Comparison of ENCODE assay signal across 21 cellular contexts in genomic region chr14:60861545-60862147, GRCh38.
DNase-seq lines count a peak whose midpoint lies in the region; ATAC-seq, FAIRE-seq and TF ChIP-seq lines count a peak whose summit lies in the region.
"Had no signal": no experiment of that assay in that cellular context is flagged by ENCODE, and none has a peak within 500 bp of the region (broad histone marks: within the 10 kb centered on the region; RNA-seq: fewer than 3 reads in every experiment).

No MANE protein-coding gene starts in this region.

- no peaks in the 10 kb centered on the region for H3K79me2 ChIP-seq in hepatocyte

- peaks cover 0 to 33% (median 11%) of the 10 kb centered on the region in 9 donors for H3K4me1 ChIP-seq in heart right ventricle
- H3K4me1 ChIP-seq in hepatocyte (ENCODE audit: insufficient read depth), result peaks cover 18% of the 10 kb centered on the region
- H3K4me1 ChIP-seq: colonic mucosa, neural progenitor cell had no signal

- no peaks in the 10 kb centered on the region for H4K20me1 ChIP-seq in hepatocyte (ENCODE audit: insufficient read depth, poor library complexity, severe bottlenecking)

- H2AFZ ChIP-seq in hepatocyte, result no peak overlapping the region
- H2AFZ ChIP-seq: neural progenitor cell had no signal

- H3K4me3 ChIP-seq in heart right ventricle (no peak overlapping the region), hepatocyte (no peak overlapping the region)
- H3K4me3 ChIP-seq: colonic mucosa, neural progenitor cell had no signal

- H3K36me3 Mint-ChIP-seq in osteocyte (ENCODE audit: unreplicated experiment), result peaks cover 18% of the 10 kb centered on the region
- peaks cover 26% of the 10 kb centered on the region for H3K36me3 Mint-ChIP-seq in activated T-cell treated with anti-CD3 and anti-CD28 coated beads, Interleukin-2, amount 50 U/mL, for 24 hours (ENCODE audit: low read depth)

- intact Hi-C loops in left cardiac atrium (cut with DNase I) (no loop called here), heart right ventricle (cut with DNase I) (loop anchor here in 2 of 10 donors (5.0 to 10.0 kb wide), 2 partner anchors 93 to 121 kb away; partner anchors contain the start of genes SLC38A6 (in 1 of the 2) and TRMT5 (in 1 of the 2))

- H3K36me3 ChIP-seq in heart right ventricle (peaks cover 0 to 2% (median 0%) of the 10 kb centered on the region in 9 donors), hepatocyte (replicated peaks; ENCODE audit: insufficient read depth, low read depth) (no peaks in the 10 kb centered on the region)
- H3K36me3 ChIP-seq: colonic mucosa, neural progenitor cell had no signal

- H3K9me2 ChIP-seq in hepatocyte (replicated peaks; ENCODE audit: insufficient read depth), result no peaks in the 10 kb centered on the region

- no peaks in the 10 kb centered on the region for H3K27me3 Mint-ChIP-seq in osteocyte (ENCODE audit: unreplicated experiment)
- H3K27me3 Mint-ChIP-seq in activated T-cell treated with anti-CD3 and anti-CD28 coated beads, Interleukin-2, amount 50 U/mL, for 24 hours, result no peaks in the 10 kb centered on the region
- H3K27me3 Mint-ChIP-seq: activated naive CD8-positive, alpha-beta T cell; IgD-negative memory B cell had no signal

- FAIRE-seq in urothelium cell line (lab: Jason Lieb, UNC), result no peak

- peaks cover 21% of the 10 kb centered on the region for H3K4me1 Mint-ChIP-seq in osteocyte (ENCODE audit: unreplicated experiment)
- peaks cover 16% of the 10 kb centered on the region for H3K4me1 Mint-ChIP-seq in activated T-cell treated with anti-CD3 and anti-CD28 coated beads, Interleukin-2, amount 50 U/mL, for 24 hours (ENCODE audit: low read depth)

- WGBS in heart right ventricle, 2 donors, result 71 to 74% methylated on average over 3 of the region's 3 CpGs
- 52% methylated on average over 3 of the region's 3 CpGs for WGBS in hepatocyte (ENCODE audit: low lambda C conversion rate, missing lambda C conversion rate)

- H3K27me3 ChIP-seq in heart right ventricle (no peaks in the 10 kb centered on the region), hepatocyte (no peaks in the 10 kb centered on the region)
- H3K27me3 ChIP-seq: colonic mucosa, neural progenitor cell had no signal

- peak overlapping the region; percentile 29 for H3K27ac Mint-ChIP-seq in osteocyte (ENCODE audit: unreplicated experiment)
- H3K27ac Mint-ChIP-seq in activated T-cell treated with anti-CD3 and anti-CD28 coated beads, Interleukin-2, amount 50 U/mL, for 24 hours, result no peak overlapping the region
- H3K27ac Mint-ChIP-seq: activated naive CD8-positive, alpha-beta T cell; activated T-helper 1 cell treated with anti-CD3 and anti-CD28 coated beads, Interleukin-12 subunit alpha, Interleukin-12 subunit beta, Interleukin-2, Interleukin-4 antibody, amounts not matched to agents 30 ng/mL and 10 ng/mL and 1 ng/mL, durations not matched to agents 14 hours and 24 hours and 36 hours; IgD-negative memory B cell; neural progenitor cell had no signal

- TF ChIP-seq CTCF in heart right ventricle (IDR thresholded peaks at IDR 0.05), result no peak
- TF ChIP-seq CTCF in hepatocyte (IDR thresholded peaks at IDR 0.05; ENCODE audit: poor library complexity), result no peak
- TF ChIP-seq CTCF in osteocyte (IDR thresholded peaks at IDR 0.05), result no peak

- H3K9me3 ChIP-seq in heart right ventricle (peaks cover 0 to 12% (median 5%) of the 10 kb centered on the region in 11 donors), hepatocyte (ENCODE audit: low read depth) (no peaks in the 10 kb centered on the region)
- H3K9me3 ChIP-seq: colonic mucosa had no signal

- peaks cover 5% of the 10 kb centered on the region for H3K9me3 Mint-ChIP-seq in osteocyte (ENCODE audit: unreplicated experiment)
- H3K9me3 Mint-ChIP-seq in activated T-cell treated with anti-CD3 and anti-CD28 coated beads, Interleukin-2, amount 50 U/mL, for 24 hours, result no peaks in the 10 kb centered on the region
- H3K9me3 Mint-ChIP-seq: neural progenitor cell had no signal

- H3K4me2 ChIP-seq in hepatocyte, result peak overlapping the region; percentile 61
- H3K4me2 ChIP-seq: neural progenitor cell had no signal

- no peak overlapping the region for H3K4me3 Mint-ChIP-seq in osteocyte (ENCODE audit: unreplicated experiment)
- H3K4me3 Mint-ChIP-seq in activated T-cell treated with anti-CD3 and anti-CD28 coated beads, Interleukin-2, amount 50 U/mL, for 24 hours, result no peak overlapping the region
- H3K4me3 Mint-ChIP-seq: activated naive CD8-positive, alpha-beta T cell; activated T-helper 1 cell treated with anti-CD3 and anti-CD28 coated beads, Interleukin-12 subunit alpha, Interleukin-12 subunit beta, Interleukin-2, Interleukin-4 antibody, amounts not matched to agents 30 ng/mL and 10 ng/mL and 1 ng/mL, durations not matched to agents 14 hours and 24 hours and 36 hours; IgD-negative memory B cell; neural progenitor cell had no signal

- ATAC-seq in left cardiac atrium, result peak; percentile 60 to 69
- no peak for ATAC-seq in heart right ventricle
- ATAC-seq in GM18868 (IDR thresholded peaks at IDR 0.05; ENCODE audit: unreplicated experiment), result no peak
- no peak for ATAC-seq in HG03439 (IDR thresholded peaks at IDR 0.05; ENCODE audit: unreplicated experiment)

- DNase-seq in left cardiac atrium (no peak), heart right ventricle (no peak), hepatocyte (ENCODE audit: low spot score) (no peak), osteocyte (ENCODE audit: extremely low spot score, unreplicated experiment) (no peak), urothelium cell line (ENCODE audit: low spot score) (no peak)
- DNase-seq in activated T-cell treated with anti-CD3 and anti-CD28 coated beads, Interleukin-2, amount 50 U/mL, for 24 hours, result no peak
- DNase-seq: activated CD4-positive, alpha-beta T cell treated with anti-CD3 and anti-CD28 coated beads for 4 hours; DMS 273 treated with DMSO at 0.1 percent for 48 hours; islet precursor cell; MM.1S; NCI-H526 treated with DMSO at 0.1 percent for 48 hours; SW 1271 had no signal

- H3K27ac ChIP-seq in heart right ventricle (peak overlapping the region in 1 of 10 donors; percentile 17), hepatocyte (peak overlapping the region; percentile 11)
- H3K27ac ChIP-seq: C4-2B, colonic mucosa, HL-60, neural progenitor cell had no signal

Comparison
In these comparisons a context has a peak if more than half of its experiments do, and no peak if none do; other contexts are left out.
1. ATAC-seq: peak in left cardiac atrium (2 of 2); none in heart right ventricle (0 of 8), GM18868 (single experiment) and HG03439 (single experiment).